8 cellular contexts compared by ENCODE assay signal in genomic region chr13:75870397-75870801, GRCh38.
DNase-seq lines count a peak whose midpoint lies in the region; ATAC-seq and TF ChIP-seq lines count a peak whose summit lies in the region.

No MANE protein-coding gene starts in this region.

- H3K4me3 ChIP-seq in WI38 (ENCODE audit: low read depth, low read length), result peak overlapping the region; percentile 54

- H3K4me3 Mint-ChIP-seq in endothelial cell (ENCODE audit: unreplicated experiment), result no peak overlapping the region
- no peak overlapping the region for H3K4me3 Mint-ChIP-seq in nephron

- DNase-seq in NCI-H2081 (lab: John Stamatoyannopoulos, UW) (peak; percentile 17 to 33), NCI-H2081 treated with DMSO at 0.1 percent for 48 hours (lab: John Stamatoyannopoulos, UW) (no peak), Kasumi-1 (lab: John Stamatoyannopoulos, UW) (peak; percentile 31 to 44), endothelial cell (ENCODE audit: low spot score) (no peak), HuH-7.5 (ENCODE audit: low spot score) (no peak)

- no peaks in the 10 kb centered on the region for H3K27me3 Mint-ChIP-seq in endothelial cell (ENCODE audit: unreplicated experiment)
- peaks cover 3% of the 10 kb centered on the region for H3K27me3 Mint-ChIP-seq in nephron (ENCODE audit: low read depth)

- H3K36me3 Mint-ChIP-seq in endothelial cell (ENCODE audit: low read depth, unreplicated experiment) (no peaks in the 10 kb centered on the region), nephron (ENCODE audit: low read depth) (no peaks in the 10 kb centered on the region)

- TF ChIP-seq CTCF in WI38 (IDR thresholded peaks at IDR 0.05; ENCODE audit: low read depth, low read length) (peak; percentile 53), endothelial cell (IDR thresholded peaks at IDR 0.05; ENCODE audit: unreplicated experiment) (peak; percentile 92), nephron (IDR thresholded peaks at IDR 0.05; ENCODE audit: unreplicated experiment in 3 of 3) (peak; percentile 76 to 79 (median 76))

- H3K9me3 Mint-ChIP-seq in endothelial cell (ENCODE audit: unreplicated experiment), result no peaks in the 10 kb centered on the region
- no peaks in the 10 kb centered on the region for H3K9me3 Mint-ChIP-seq in nephron

- ATAC-seq in HG03025 (IDR thresholded peaks at IDR 0.05; ENCODE audit: low FRiP score, unreplicated experiment), result no peak

- H3K27ac Mint-ChIP-seq in endothelial cell (ENCODE audit: unreplicated experiment), result no peak overlapping the region
- H3K27ac Mint-ChIP-seq in nephron, result peak overlapping the region in 1 of 3 experiments; percentile 23

- H3K4me1 Mint-ChIP-seq in endothelial cell (ENCODE audit: unreplicated experiment), result no peaks in the 10 kb centered on the region
- peaks cover 9% of the 10 kb centered on the region for H3K4me1 Mint-ChIP-seq in nephron

Comparison
In these comparisons a context has a peak if more than half of its experiments do, and no peak if none do; other contexts are left out.
1. DNase-seq: peak in NCI-H2081 (2 of 2) and Kasumi-1 (2 of 2); none in NCI-H2081 treated with DMSO at 0.1 percent for 48 hours (single experiment), endothelial cell (single experiment) and HuH-7.5 (single experiment).
2. Peak in every context shown above with its lines, with median percentiles within 50 percentile points of each other: CTCF ChIP-seq.